In the genomic region with DNA sequence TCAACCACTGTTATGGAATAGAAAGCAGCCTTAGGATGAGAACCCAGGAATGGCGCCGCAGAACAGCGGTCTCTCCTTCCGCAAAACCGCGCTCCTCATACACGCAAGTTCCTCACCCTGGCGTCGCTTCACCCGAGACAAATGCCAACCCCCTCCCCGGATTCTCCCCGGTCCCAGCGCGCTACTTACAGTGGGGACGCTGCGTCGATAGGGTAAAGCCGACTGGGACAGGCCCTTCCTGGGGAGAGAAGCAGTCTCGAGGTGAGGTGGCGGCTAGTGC, we compare ENCODE assay signal across 8 cellular contexts. TPM values are rescaled to one million over a fixed set of nuclear protein-coding genes. Genes with fewer than 3 reads are reported as not detected.
DNase-seq lines count a peak whose midpoint lies in the region; ATAC-seq and TF ChIP-seq lines count a peak whose summit lies in the region.

No MANE protein-coding gene starts in this region.

- no peak for DNase-seq in activated CD4-positive, alpha-beta T cell treated with anti-CD3 and anti-CD28 coated beads, Interleukin-2, amount 10 ng/mL, durations not matched to agents 7 days and 5 days
- DNase-seq in activated CD4-positive, alpha-beta T cell treated with anti-CD3 and anti-CD28 coated beads, Interleukin-2, amount 50 U/mL, for 48 hours: no peak
- DNase-seq in activated T-cell treated with anti-CD3 and anti-CD28 coated beads, Interleukin-2, amount 50 U/mL, for 72 hours: no peak
- DNase-seq in left ventricle myocardium inferior (no peak), posterior vena cava (ENCODE audit: low spot score) (no peak), amniotic stem cell (lab: John Stamatoyannopoulos, UW) (no peak)

- peak overlapping the region; percentile 96 for H3K27ac ChIP-seq in left ventricle myocardium inferior (replicated peaks)

- H3K27me3 ChIP-seq in left ventricle myocardium inferior (ENCODE audit: low read depth) (no peaks in the 10 kb centered on the region), skeletal muscle satellite cell (ENCODE audit: control insufficient read depth, insufficient read depth, low read length) (no peaks in the 10 kb centered on the region)

- H3K36me3 Mint-ChIP-seq in activated CD4-positive, alpha-beta T cell treated with anti-CD3 and anti-CD28 coated beads, Interleukin-2, amount 10 ng/mL, durations not matched to agents 7 days and 5 days (ENCODE audit: low read depth): peaks cover 41% of the 10 kb centered on the region
- H3K36me3 Mint-ChIP-seq in activated T-cell treated with anti-CD3 and anti-CD28 coated beads, Interleukin-2, amount 50 U/mL, for 72 hours (ENCODE audit: insufficient read depth in 2 of 2): peaks cover 17 to 32% of the 10 kb centered on the region in 2 donors

- H3K4me1 Mint-ChIP-seq in activated CD4-positive, alpha-beta T cell treated with anti-CD3 and anti-CD28 coated beads, Interleukin-2, amount 10 ng/mL, durations not matched to agents 7 days and 5 days: peaks cover 42% of the 10 kb centered on the region
- H3K4me1 Mint-ChIP-seq in activated T-cell treated with anti-CD3 and anti-CD28 coated beads, Interleukin-2, amount 50 U/mL, for 72 hours (ENCODE audit: low read depth): peaks cover 48% of the 10 kb centered on the region

- intact Hi-C loops in left ventricle myocardium inferior (cut with micrococcal nuclease): no loop called here
- intact Hi-C loops in posterior vena cava (cut with DNase I): no loop called here

- TF ChIP-seq CTCF in left ventricle myocardium inferior (IDR thresholded peaks at IDR 0.05; ENCODE audit: borderline replicate concordance): no peak

- H3K4me3 Mint-ChIP-seq in activated CD4-positive, alpha-beta T cell treated with anti-CD3 and anti-CD28 coated beads, Interleukin-2, amount 10 ng/mL, durations not matched to agents 7 days and 5 days: peak overlapping the region; percentile 96
- peak overlapping the region; percentile 95 to 100 for H3K4me3 Mint-ChIP-seq in activated T-cell treated with anti-CD3 and anti-CD28 coated beads, Interleukin-2, amount 50 U/mL, for 72 hours

- H3K4me2 ChIP-seq in skeletal muscle satellite cell (ENCODE audit: low read length): peak overlapping the region; percentile 90

- H3K4me1 ChIP-seq in left ventricle myocardium inferior (peaks cover 44% of the 10 kb centered on the region), skeletal muscle satellite cell (ENCODE audit: control insufficient read depth, insufficient read depth, low read length) (peaks cover 18% of the 10 kb centered on the region)

- H3K9ac ChIP-seq in skeletal muscle satellite cell (ENCODE audit: low read depth, low read length): peak overlapping the region; percentile 96

- ATAC-seq in HG03064 (IDR thresholded peaks at IDR 0.05; ENCODE audit: low read depth, unreplicated experiment): peak; percentile 6
- peak; percentile 16 to 24 for ATAC-seq in activated T-cell treated with anti-CD3 and anti-CD28 coated beads, Interleukin-2, amount 50 U/mL, for 72 hours (replicated peaks in 1 of 2)

- CTCF ChIA-PET in activated CD4-positive, alpha-beta T cell treated with anti-CD3 and anti-CD28 coated beads, Interleukin-2, amount 10 ng/mL, durations not matched to agents 7 days and 5 days (lab: Charles Lee): no interaction called here

- peak overlapping the region; percentile 98 for H3K27ac Mint-ChIP-seq in activated CD4-positive, alpha-beta T cell treated with anti-CD3 and anti-CD28 coated beads, Interleukin-2, amount 10 ng/mL, durations not matched to agents 7 days and 5 days
- H3K27ac Mint-ChIP-seq in activated T-cell treated with anti-CD3 and anti-CD28 coated beads, Interleukin-2, amount 50 U/mL, for 72 hours: peak overlapping the region; percentile 97

- H3K9me3 ChIP-seq in left ventricle myocardium inferior (replicated peaks): no peaks in the 10 kb centered on the region
- no peaks in the 10 kb centered on the region for H3K9me3 ChIP-seq in skeletal muscle satellite cell (replicated peaks; ENCODE audit: low read length)

- no peaks in the 10 kb centered on the region for H3K9me3 Mint-ChIP-seq in activated CD4-positive, alpha-beta T cell treated with anti-CD3 and anti-CD28 coated beads, Interleukin-2, amount 10 ng/mL, durations not matched to agents 7 days and 5 days
- no peaks in the 10 kb centered on the region for H3K9me3 Mint-ChIP-seq in activated T-cell treated with anti-CD3 and anti-CD28 coated beads, Interleukin-2, amount 50 U/mL, for 72 hours

- no peaks in the 10 kb centered on the region for H3K27me3 Mint-ChIP-seq in activated CD4-positive, alpha-beta T cell treated with anti-CD3 and anti-CD28 coated beads, Interleukin-2, amount 10 ng/mL, durations not matched to agents 7 days and 5 days
- H3K27me3 Mint-ChIP-seq in activated T-cell treated with anti-CD3 and anti-CD28 coated beads, Interleukin-2, amount 50 U/mL, for 72 hours (ENCODE audit: low read depth): no peaks in the 10 kb centered on the region

- POLR2A ChIA-PET in activated CD4-positive, alpha-beta T cell treated with anti-CD3 and anti-CD28 coated beads, Interleukin-2, amount 10 ng/mL, durations not matched to agents 7 days and 5 days (lab: Charles Lee): interaction anchor here (0.6 to 1.0 kb wide), 2 partner anchors 12 to 130 kb away, joined by 4 to 5 read pairs; partner anchors contain the start of gene PIK3C2A

- H3K4me3 ChIP-seq in left ventricle myocardium inferior: peak overlapping the region; percentile 100
- peak overlapping the region; percentile 89 for H3K4me3 ChIP-seq in skeletal muscle satellite cell (ENCODE audit: low read length)

- peaks cover 40% of the 10 kb centered on the region for H3K36me3 ChIP-seq in left ventricle myocardium inferior
- H3K36me3 ChIP-seq in skeletal muscle satellite cell (ENCODE audit: insufficient read depth, low read length): peaks cover 38% of the 10 kb centered on the region

RNA-seq across cellular contexts. Expression of gene RPS13, which starts 0.3 kb away (rescaled TPM):
- 1,000 to 10,000 TPM in 1 of 2 experiments, 100 to 1,000 TPM in 1; 944 to 1,094 TPM for total RNA-seq in activated CD4-positive, alpha-beta T cell treated with anti-CD3 and anti-CD28 coated beads, Interleukin-2, amount 10 ng/mL, durations not matched to agents 7 days and 5 days
- 1,000 to 10,000 TPM; 1,459 to 1,466 TPM for total RNA-seq in activated T-cell treated with anti-CD3 and anti-CD28 coated beads, Interleukin-2, amount 50 U/mL, for 72 hours
- total RNA-seq in left ventricle myocardium inferior (741 TPM), posterior vena cava (100 to 1,000 TPM; 772 to 813 TPM)
- total RNA-seq in skeletal muscle satellite cell (2012; rRNA removed): 1,009 and 1,385 TPM in 2 replicates
